ENCODE assay signal across 8 cellular contexts in genomic region chr9:133792721-133793470, GRCh38. TPM values are rescaled to one million over a fixed set of nuclear protein-coding genes. Genes with fewer than 3 reads are reported as not detected.
A peak's percentile ranks its signal among the peaks of the same experiment; 100 is the strongest.
DNase-seq lines count a peak whose midpoint lies in the region; ATAC-seq and TF ChIP-seq lines count a peak whose summit lies in the region.

No MANE protein-coding gene starts in this region.

- DNase-seq in NCI-H2081 (lab: John Stamatoyannopoulos, UW) (peak; percentile 20 to 35), NCI-H2081 treated with DMSO at 0.1 percent for 48 hours (lab: John Stamatoyannopoulos, UW) (no peak), Peyer's patch (peak; percentile 75 to 86 (median 83)), foreskin melanocyte (peak; percentile 24), occipital lobe (lab: John Stamatoyannopoulos, UW) (peak; percentile 31), tibial artery (peak; percentile 72 to 87)
- DNase-seq in activated T-helper 9 cell treated with anti-CD3 and anti-CD28 coated beads, Interleukin-2, amount 50 U/mL, for 16 hours (ENCODE audit: low read depth), result peak; percentile 13

- intact Hi-C loops in tibial artery (cut with DNase I; ENCODE audit: low total_unique reads), result loop anchor here (2.0 kb wide), 1 partner anchor 202 kb away; no protein-coding TSS in a partner anchor

- H3K4me1 ChIP-seq in Peyer's patch (peaks cover 6 to 29% (median 12%) of the 10 kb centered on the region in 4 donors), tibial artery (peaks cover 0 to 10% (median 3%) of the 10 kb centered on the region in 4 donors)

- H3K27me3 ChIP-seq in Peyer's patch (no peaks in the 10 kb centered on the region), tibial artery (no peaks in the 10 kb centered on the region)

- peak; percentile 56 for ATAC-seq in HG02884 (IDR thresholded peaks at IDR 0.05; ENCODE audit: unreplicated experiment)

- TF ChIP-seq CTCF in Peyer's patch (IDR thresholded peaks at IDR 0.05) (peak; percentile 91 to 98 (median 95)), tibial artery (IDR thresholded peaks at IDR 0.05) (peak; percentile 95 to 96)

- H3K36me3 ChIP-seq in Peyer's patch (peaks cover 0 to 30% (median 0%) of the 10 kb centered on the region in 3 donors), tibial artery (peaks cover 0 to 30% (median 29%) of the 10 kb centered on the region in 3 donors)

- peak overlapping the region in 1 of 4 donors; percentile 31 for H3K27ac ChIP-seq in Peyer's patch
- no peak overlapping the region for H3K27ac ChIP-seq in tibial artery

- H3K9me3 ChIP-seq in Peyer's patch (no peaks in the 10 kb centered on the region), tibial artery (no peaks in the 10 kb centered on the region)

- peak overlapping the region in 1 of 4 donors; percentile 31 for H3K4me3 ChIP-seq in Peyer's patch
- H3K4me3 ChIP-seq in tibial artery, result no peak overlapping the region

- TF ChIP-seq POLR2A in Peyer's patch (IDR thresholded peaks at IDR 0.05), result no peak

RNA-seq across cellular contexts. Expression of gene SARDH, which starts 54.7 kb away (rescaled TPM):
- total RNA-seq in Peyer's patch (1 to 10 TPM in 2 of 4 donors, under 1 TPM in 2; 0.47 to 5.0 (median 0.95) TPM), occipital lobe (2.5 TPM)
